In genomic region chr5:142699105-142699720, GRCh38 we compare ENCODE assay signal across 9 cellular contexts. TPM values are rescaled to one million over a fixed set of nuclear protein-coding genes. Genes with fewer than 3 reads are reported as not detected.
DNase-seq lines count a peak whose midpoint lies in the region; ATAC-seq and TF ChIP-seq lines count a peak whose summit lies in the region.
"Had no signal": no experiment of that assay in that cellular context is flagged by ENCODE, and none has a peak within 500 bp of the region (broad histone marks: within the 10 kb centered on the region; RNA-seq: fewer than 3 reads in every experiment).

No MANE protein-coding gene starts in this region.

- DNase-seq in CMK (ENCODE audit: low read depth), result peak; percentile 47
- peak; percentile 77 for DNase-seq in M059J (ENCODE audit: low read depth)
- DNase-seq in SIG-M5 treated with dmso at 0.1 percent for 504 hours (lab: John Stamatoyannopoulos, UW; ENCODE audit: unreplicated experiment), result peak; percentile 82
- peak; percentile 57 for DNase-seq in activated effector memory CD4-positive, alpha-beta T cell treated with Interleukin-2 at 50 U/mL for 16 hours
- peak; percentile 88 for DNase-seq in omental fat pad (ENCODE audit: low spot score)

- peak; percentile 97 to 98 (median 98) for TF ChIP-seq CTCF in gastroesophageal sphincter (IDR thresholded peaks at IDR 0.05)
- peak in 2 of 3 donors; percentile 95 to 98 for TF ChIP-seq CTCF in omental fat pad (IDR thresholded peaks at IDR 0.05)

- 0% methylated on average over 3 of the region's 5 CpGs for WGBS in gastroesophageal sphincter (ENCODE audit: low coverage in 1 of 2), 2 donors

- TF ChIP-seq POLR2A in gastroesophageal sphincter (IDR thresholded peaks at IDR 0.05), result no peak

- H3K4me1 ChIP-seq in gastroesophageal sphincter, result peaks cover 17 to 27% (median 23%) of the 10 kb centered on the region in 3 donors

- H3K27ac ChIP-seq in gastroesophageal sphincter (peak overlapping the region; percentile 61 to 82 (median 69)), temporal lobe (ENCODE audit: low read depth, low read length) (peak overlapping the region; percentile 60)

- H3K27me3 ChIP-seq in gastroesophageal sphincter, result no peaks in the 10 kb centered on the region

- no peaks in the 10 kb centered on the region for H3K9me3 ChIP-seq in gastroesophageal sphincter

- no peaks in the 10 kb centered on the region for H3K36me3 ChIP-seq in gastroesophageal sphincter

- no peak overlapping the region for H3K4me3 ChIP-seq in gastroesophageal sphincter

- ATAC-seq in GM21526 (IDR thresholded peaks at IDR 0.05; ENCODE audit: low FRiP score, unreplicated experiment), result peak; percentile 82
- ATAC-seq in gastroesophageal sphincter, result peak; percentile 86
- peak; percentile 92 for ATAC-seq in omental fat pad (ENCODE audit: low FRiP score)

- no peak for TF ChIP-seq EP300 in gastroesophageal sphincter (IDR thresholded peaks at IDR 0.05)

RNA-seq across cellular contexts. Expression of gene FGF1, which starts 13.3 kb away (rescaled TPM):
- total RNA-seq in M059J (2014; rRNA removed; shearing (Covaris generic)), result 2.4 and 4.1 TPM in 2 replicates
- 1 to 10 TPM in 3 of 4 donors, under 1 TPM in 1; 0.16 to 4.2 (median 2.9) TPM for total RNA-seq in gastroesophageal sphincter
- total RNA-seq in omental fat pad, result 10 to 100 TPM in 3 of 4 donors, 1 to 10 TPM in 1; 2.2 to 43.1 (median 34.3) TPM
- total RNA-seq in temporal lobe, result 6.1 TPM
- total RNA-seq: T-helper 1 cell treated with Interleukin-12 subunit alpha and Interleukin-12 subunit beta and Interleukin-4 antibody, amounts not matched to agents 30 ng/mL and 1 ng/mL, for 36 hours had no signal
